ENCODE assay signal across 1 cellular context in the genomic region with DNA sequence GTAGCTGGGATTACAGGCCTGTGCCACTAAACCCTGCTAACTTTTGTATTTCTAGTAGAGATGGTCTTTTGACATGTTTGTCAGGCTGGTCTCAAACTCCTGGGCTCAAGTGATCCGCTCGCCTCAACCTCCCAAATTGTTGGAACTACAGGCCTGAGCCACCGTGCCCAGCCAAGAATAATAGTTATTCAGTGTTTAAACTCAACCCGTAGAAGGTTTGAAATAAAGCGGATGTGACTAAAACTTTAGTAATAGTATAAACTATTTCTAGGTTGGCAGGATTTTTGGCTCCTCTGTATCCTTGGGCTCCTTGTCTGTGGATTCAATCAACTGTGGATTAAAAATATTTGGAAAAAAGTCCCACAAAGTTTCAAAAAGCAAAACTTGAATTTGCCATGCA.
TF ChIP-seq lines count a peak whose summit lies in the region.

No MANE protein-coding gene starts in this region.

TF ChIP-seq in GM23338, 12 proteins besides CTCF, POLR2A, EP300 and RAD21 (continued from another document):
- TF ChIP-seq, protein P1, sequence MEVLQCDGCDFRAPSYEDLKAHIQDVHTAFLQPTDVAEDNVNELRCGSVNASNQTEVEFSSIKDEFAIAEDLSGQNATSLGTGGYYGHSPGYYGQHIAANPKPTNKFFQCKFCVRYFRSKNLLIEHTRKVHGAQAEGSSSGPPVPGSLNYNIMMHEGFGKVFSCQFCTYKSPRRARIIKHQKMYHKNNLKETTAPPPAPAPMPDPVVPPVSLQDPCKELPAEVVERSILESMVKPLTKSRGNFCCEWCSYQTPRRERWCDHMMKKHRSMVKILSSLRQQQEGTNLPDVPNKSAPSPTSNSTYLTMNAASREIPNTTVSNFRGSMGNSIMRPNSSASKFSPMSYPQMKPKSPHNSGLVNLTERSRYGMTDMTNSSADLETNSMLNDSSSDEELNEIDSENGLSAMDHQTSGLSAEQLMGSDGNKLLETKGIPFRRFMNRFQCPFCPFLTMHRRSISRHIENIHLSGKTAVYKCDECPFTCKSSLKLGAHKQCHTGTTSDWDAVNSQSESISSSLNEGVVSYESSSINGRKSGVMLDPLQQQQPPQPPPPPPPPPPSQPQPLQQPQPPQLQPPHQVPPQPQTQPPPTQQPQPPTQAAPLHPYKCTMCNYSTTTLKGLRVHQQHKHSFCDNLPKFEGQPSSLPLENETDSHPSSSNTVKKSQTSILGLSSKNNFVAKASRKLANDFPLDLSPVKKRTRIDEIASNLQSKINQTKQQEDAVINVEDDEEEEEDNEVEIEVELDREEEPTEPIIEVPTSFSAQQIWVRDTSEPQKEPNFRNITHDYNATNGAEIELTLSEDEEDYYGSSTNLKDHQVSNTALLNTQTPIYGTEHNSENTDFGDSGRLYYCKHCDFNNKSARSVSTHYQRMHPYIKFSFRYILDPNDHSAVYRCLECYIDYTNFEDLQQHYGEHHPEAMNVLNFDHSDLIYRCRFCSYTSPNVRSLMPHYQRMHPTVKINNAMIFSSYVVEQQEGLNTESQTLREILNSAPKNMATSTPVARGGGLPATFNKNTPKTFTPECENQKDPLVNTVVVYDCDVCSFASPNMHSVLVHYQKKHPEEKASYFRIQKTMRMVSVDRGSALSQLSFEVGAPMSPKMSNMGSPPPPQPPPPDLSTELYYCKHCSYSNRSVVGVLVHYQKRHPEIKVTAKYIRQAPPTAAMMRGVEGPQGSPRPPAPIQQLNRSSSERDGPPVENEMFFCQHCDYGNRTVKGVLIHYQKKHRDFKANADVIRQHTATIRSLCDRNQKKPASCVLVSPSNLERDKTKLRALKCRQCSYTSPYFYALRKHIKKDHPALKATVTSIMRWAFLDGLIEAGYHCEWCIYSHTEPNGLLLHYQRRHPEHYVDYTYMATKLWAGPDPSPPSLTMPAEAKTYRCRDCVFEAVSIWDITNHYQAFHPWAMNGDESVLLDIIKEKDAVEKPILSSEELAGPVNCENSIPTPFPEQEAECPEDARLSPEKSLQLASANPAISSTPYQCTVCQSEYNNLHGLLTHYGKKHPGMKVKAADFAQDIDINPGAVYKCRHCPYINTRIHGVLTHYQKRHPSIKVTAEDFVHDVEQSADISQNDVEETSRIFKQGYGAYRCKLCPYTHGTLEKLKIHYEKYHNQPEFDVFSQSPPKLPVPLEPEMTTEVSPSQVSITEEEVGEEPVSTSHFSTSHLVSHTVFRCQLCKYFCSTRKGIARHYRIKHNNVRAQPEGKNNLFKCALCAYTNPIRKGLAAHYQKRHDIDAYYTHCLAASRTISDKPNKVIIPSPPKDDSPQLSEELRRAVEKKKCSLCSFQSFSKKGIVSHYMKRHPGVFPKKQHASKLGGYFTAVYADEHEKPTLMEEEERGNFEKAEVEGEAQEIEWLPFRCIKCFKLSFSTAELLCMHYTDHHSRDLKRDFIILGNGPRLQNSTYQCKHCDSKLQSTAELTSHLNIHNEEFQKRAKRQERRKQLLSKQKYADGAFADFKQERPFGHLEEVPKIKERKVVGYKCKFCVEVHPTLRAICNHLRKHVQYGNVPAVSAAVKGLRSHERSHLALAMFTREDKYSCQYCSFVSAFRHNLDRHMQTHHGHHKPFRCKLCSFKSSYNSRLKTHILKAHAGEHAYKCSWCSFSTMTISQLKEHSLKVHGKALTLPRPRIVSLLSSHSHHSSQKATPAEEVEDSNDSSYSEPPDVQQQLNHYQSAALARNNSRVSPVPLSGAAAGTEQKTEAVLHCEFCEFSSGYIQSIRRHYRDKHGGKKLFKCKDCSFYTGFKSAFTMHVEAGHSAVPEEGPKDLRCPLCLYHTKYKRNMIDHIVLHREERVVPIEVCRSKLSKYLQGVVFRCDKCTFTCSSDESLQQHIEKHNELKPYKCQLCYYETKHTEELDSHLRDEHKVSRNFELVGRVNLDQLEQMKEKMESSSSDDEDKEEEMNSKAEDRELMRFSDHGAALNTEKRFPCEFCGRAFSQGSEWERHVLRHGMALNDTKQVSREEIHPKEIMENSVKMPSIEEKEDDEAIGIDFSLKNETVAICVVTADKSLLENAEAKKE (CRISPR knock-in tag; IDR thresholded peaks at IDR 0.05): no peak
- TF ChIP-seq JUNB (IDR thresholded peaks at IDR 0.05; ENCODE audit: unreplicated experiment) (no peak), EZH2 (IDR thresholded peaks at IDR 0.05; ENCODE audit: low read depth, unreplicated experiment) (no peak), POLR2AphosphoS5 (IDR thresholded peaks at IDR 0.05; ENCODE audit: low read depth) (no peak)
- TF ChIP-seq, protein P2, sequence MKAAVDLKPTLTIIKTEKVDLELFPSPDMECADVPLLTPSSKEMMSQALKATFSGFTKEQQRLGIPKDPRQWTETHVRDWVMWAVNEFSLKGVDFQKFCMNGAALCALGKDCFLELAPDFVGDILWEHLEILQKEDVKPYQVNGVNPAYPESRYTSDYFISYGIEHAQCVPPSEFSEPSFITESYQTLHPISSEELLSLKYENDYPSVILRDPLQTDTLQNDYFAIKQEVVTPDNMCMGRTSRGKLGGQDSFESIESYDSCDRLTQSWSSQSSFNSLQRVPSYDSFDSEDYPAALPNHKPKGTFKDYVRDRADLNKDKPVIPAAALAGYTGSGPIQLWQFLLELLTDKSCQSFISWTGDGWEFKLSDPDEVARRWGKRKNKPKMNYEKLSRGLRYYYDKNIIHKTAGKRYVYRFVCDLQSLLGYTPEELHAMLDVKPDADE (IDR thresholded peaks at IDR 0.05): no peak
- TF ChIP-seq, protein P3, sequence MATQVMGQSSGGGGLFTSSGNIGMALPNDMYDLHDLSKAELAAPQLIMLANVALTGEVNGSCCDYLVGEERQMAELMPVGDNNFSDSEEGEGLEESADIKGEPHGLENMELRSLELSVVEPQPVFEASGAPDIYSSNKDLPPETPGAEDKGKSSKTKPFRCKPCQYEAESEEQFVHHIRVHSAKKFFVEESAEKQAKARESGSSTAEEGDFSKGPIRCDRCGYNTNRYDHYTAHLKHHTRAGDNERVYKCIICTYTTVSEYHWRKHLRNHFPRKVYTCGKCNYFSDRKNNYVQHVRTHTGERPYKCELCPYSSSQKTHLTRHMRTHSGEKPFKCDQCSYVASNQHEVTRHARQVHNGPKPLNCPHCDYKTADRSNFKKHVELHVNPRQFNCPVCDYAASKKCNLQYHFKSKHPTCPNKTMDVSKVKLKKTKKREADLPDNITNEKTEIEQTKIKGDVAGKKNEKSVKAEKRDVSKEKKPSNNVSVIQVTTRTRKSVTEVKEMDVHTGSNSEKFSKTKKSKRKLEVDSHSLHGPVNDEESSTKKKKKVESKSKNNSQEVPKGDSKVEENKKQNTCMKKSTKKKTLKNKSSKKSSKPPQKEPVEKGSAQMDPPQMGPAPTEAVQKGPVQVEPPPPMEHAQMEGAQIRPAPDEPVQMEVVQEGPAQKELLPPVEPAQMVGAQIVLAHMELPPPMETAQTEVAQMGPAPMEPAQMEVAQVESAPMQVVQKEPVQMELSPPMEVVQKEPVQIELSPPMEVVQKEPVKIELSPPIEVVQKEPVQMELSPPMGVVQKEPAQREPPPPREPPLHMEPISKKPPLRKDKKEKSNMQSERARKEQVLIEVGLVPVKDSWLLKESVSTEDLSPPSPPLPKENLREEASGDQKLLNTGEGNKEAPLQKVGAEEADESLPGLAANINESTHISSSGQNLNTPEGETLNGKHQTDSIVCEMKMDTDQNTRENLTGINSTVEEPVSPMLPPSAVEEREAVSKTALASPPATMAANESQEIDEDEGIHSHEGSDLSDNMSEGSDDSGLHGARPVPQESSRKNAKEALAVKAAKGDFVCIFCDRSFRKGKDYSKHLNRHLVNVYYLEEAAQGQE (IDR thresholded peaks at IDR 0.05; ENCODE audit: unreplicated experiment): no peak
